ENCODE assay signal across 8 cellular contexts in the genomic region with DNA sequence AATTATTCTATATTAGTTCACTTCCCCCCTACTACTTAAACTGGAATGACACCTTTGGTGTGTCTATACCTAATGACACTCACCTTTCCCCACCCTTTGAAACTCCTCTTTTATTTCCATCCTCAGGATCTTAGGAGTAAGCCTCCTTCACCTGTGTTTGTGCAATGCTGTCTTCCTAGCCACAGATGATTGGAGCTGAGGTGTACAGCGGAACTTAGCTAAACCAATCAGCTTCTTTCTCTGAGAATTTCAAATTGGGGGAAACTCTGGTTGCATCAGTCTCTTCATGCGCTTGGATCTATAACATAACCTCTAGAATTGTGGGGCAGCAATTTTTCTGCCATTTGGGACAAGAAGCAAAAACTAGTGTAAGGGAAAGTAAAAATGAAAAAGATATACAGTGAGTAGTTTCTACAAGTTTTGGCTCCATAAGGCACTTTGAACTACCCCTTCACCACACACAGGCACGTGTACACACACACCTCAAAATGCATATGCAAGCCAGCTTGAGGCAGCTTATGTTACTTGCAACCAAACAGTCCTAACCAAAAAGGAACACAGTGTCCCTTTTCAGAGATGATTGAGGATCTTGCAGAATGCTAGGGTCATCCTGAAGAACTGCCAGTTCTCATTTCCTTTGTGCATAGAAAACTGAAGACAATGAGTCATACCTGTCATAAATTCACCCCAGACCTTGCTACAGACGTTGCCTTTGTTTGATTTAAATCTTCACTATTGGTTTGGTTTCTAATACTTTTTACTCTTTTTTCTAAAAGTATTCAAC. TPM values are rescaled to one million over a fixed set of nuclear protein-coding genes. Genes with fewer than 3 reads are reported as not detected.
DNase-seq lines count a peak whose midpoint lies in the region; ATAC-seq lines count a peak whose summit lies in the region.

No MANE protein-coding gene starts in this region.

- H2BK12ac ChIP-seq in mesenchymal stem cell (ENCODE audit: low read length in 2 of 2), result no peak overlapping the region
- no peak overlapping the region for H2BK12ac ChIP-seq in neuronal stem cell (ENCODE audit: low read length)

- H3K4me3 ChIP-seq in mesenchymal stem cell (ENCODE audit: insufficient read depth in 1 of 2, low read depth in 1 of 2, low read length in 2 of 2) (no peak overlapping the region), neuronal stem cell (ENCODE audit: low read length in 2 of 2) (no peak overlapping the region)

- H3K18ac ChIP-seq in mesenchymal stem cell (ENCODE audit: low read depth in 1 of 2, low read length in 2 of 2) (no peak overlapping the region), neuronal stem cell (ENCODE audit: low read length) (no peak overlapping the region)

- no peak overlapping the region for H3K23ac ChIP-seq in mesenchymal stem cell (ENCODE audit: low read length in 2 of 2)
- no peak overlapping the region for H3K23ac ChIP-seq in neuronal stem cell (ENCODE audit: low read depth, low read length, poor library complexity)

- H2AFZ ChIP-seq in mesenchymal stem cell (ENCODE audit: low read depth, low read length) (no peak overlapping the region), neuronal stem cell (ENCODE audit: low read length) (no peak overlapping the region)

- H3K14ac ChIP-seq in mesenchymal stem cell (ENCODE audit: low read length in 2 of 2), result no peak overlapping the region
- no peak overlapping the region for H3K14ac ChIP-seq in neuronal stem cell (ENCODE audit: low read length)

- ATAC-seq in GM18858 (IDR thresholded peaks at IDR 0.05; ENCODE audit: unreplicated experiment) (peak; percentile 77), HG02938 (IDR thresholded peaks at IDR 0.05; ENCODE audit: unreplicated experiment) (peak; percentile 85), GM19035 (IDR thresholded peaks at IDR 0.05; ENCODE audit: unreplicated experiment) (no peak)

- H2BK120ac ChIP-seq in mesenchymal stem cell (ENCODE audit: low read depth, low read length) (no peak overlapping the region), neuronal stem cell (ENCODE audit: low read depth, low read length) (no peak overlapping the region)

- H3K27me3 ChIP-seq in mesenchymal stem cell (ENCODE audit: control insufficient read depth in 1 of 2, insufficient read depth in 1 of 2, low read length in 2 of 2) (no peaks in the 10 kb centered on the region), neuronal stem cell (ENCODE audit: control insufficient read depth in 3 of 3, insufficient read depth in 3 of 3, low read depth in 1 of 3, low read length in 3 of 3) (no peaks in the 10 kb centered on the region)

- H4K91ac ChIP-seq in mesenchymal stem cell (ENCODE audit: low read length) (no peak overlapping the region), neuronal stem cell (ENCODE audit: low read depth, low read length, poor library complexity) (no peak overlapping the region)

- 40% methylated on average over 3 of the region's 4 CpGs for WGBS in mesenchymal stem cell
- no CpG with 5 or more reads among the region's 4 CpGs for WGBS in neuronal stem cell (ENCODE audit: extremely low coverage in 2 of 2, insufficient read length in 2 of 2, insufficient replicate concordance in 1 of 2), 2 donors

- H3K9me3 ChIP-seq in mesenchymal stem cell (ENCODE audit: control insufficient read depth, low read length) (peaks cover 6% of the 10 kb centered on the region), neuronal stem cell (replicated peaks in 1 of 2; ENCODE audit: control insufficient read depth in 2 of 2, insufficient read depth in 1 of 2, low read depth in 1 of 2, low read length in 2 of 2) (peaks cover 3 to 7% of the 10 kb centered on the region in 2 donors)

- H3K4me1 ChIP-seq in mesenchymal stem cell (ENCODE audit: control insufficient read depth, insufficient read depth, low read depth, low read length), result no peaks in the 10 kb centered on the region
- peaks cover 0 to 5% of the 10 kb centered on the region in 2 donors for H3K4me1 ChIP-seq in neuronal stem cell (ENCODE audit: control insufficient read depth in 2 of 2, insufficient read depth in 1 of 2, low read depth in 1 of 2, low read length in 2 of 2)

- H2BK15ac ChIP-seq in mesenchymal stem cell (ENCODE audit: low read depth, poor library complexity, severe bottlenecking), result no peak overlapping the region
- no peak overlapping the region for H2BK15ac ChIP-seq in neuronal stem cell (ENCODE audit: low read length)

- H3K79me1 ChIP-seq in mesenchymal stem cell (replicated peaks; ENCODE audit: low read length, poor library complexity, severe bottlenecking), result no peaks in the 10 kb centered on the region
- no peaks in the 10 kb centered on the region for H3K79me1 ChIP-seq in neuronal stem cell (ENCODE audit: low read depth, low read length)

- no peak overlapping the region for H2AK5ac ChIP-seq in mesenchymal stem cell (ENCODE audit: low read length, severe bottlenecking)
- no peak overlapping the region for H2AK5ac ChIP-seq in neuronal stem cell (ENCODE audit: low read depth, low read length)

- no peak overlapping the region for H4K8ac ChIP-seq in mesenchymal stem cell (ENCODE audit: low read length)
- no peak overlapping the region for H4K8ac ChIP-seq in neuronal stem cell (ENCODE audit: low read depth, low read length)

- H2BK5ac ChIP-seq in mesenchymal stem cell (ENCODE audit: low read depth, low read length, poor library complexity, severe bottlenecking), result no peak overlapping the region
- no peak overlapping the region for H2BK5ac ChIP-seq in neuronal stem cell (ENCODE audit: low read length)

- H3K4ac ChIP-seq in mesenchymal stem cell (ENCODE audit: low read depth in 1 of 2, low read length in 2 of 2), result no peak overlapping the region
- no peak overlapping the region for H3K4ac ChIP-seq in neuronal stem cell (ENCODE audit: low read length)

- H3K9ac ChIP-seq in mesenchymal stem cell (ENCODE audit: low read length) (no peak overlapping the region), neuronal stem cell (ENCODE audit: low read depth, low read length, poor library complexity) (no peak overlapping the region)

- H3K4me2 ChIP-seq in mesenchymal stem cell (ENCODE audit: low read length, poor library complexity, severe bottlenecking) (no peak overlapping the region), neuronal stem cell (ENCODE audit: insufficient read depth, low read length, poor library complexity, severe bottlenecking) (no peak overlapping the region)

- H3K27ac ChIP-seq in mesenchymal stem cell (ENCODE audit: low read length, poor library complexity, severe bottlenecking), result no peak overlapping the region
- H3K27ac ChIP-seq in neuronal stem cell (replicated peaks; ENCODE audit: low read length), result no peak overlapping the region

- no peaks in the 10 kb centered on the region for H3K36me3 ChIP-seq in mesenchymal stem cell (ENCODE audit: control insufficient read depth in 1 of 2, insufficient read depth in 2 of 2, low read depth in 1 of 2, low read length in 2 of 2)
- no peaks in the 10 kb centered on the region for H3K36me3 ChIP-seq in neuronal stem cell (replicated peaks in 1 of 2; ENCODE audit: control insufficient read depth in 2 of 2, insufficient read depth in 2 of 2, low read length in 2 of 2)

- in situ Hi-C loops in SK-MEL-5 (cut with HindIII; ENCODE audit: low pct_unique_long_range_greater_than_20kb, low sequenced_read_pairs), result no loop called here

- DNase-seq in SK-MEL-5 (ENCODE audit: low read depth, low spot score), result peak; percentile 86
- DNase-seq in mesenchymal stem cell, result peak; percentile 58
- no peak for DNase-seq in NCI-H446 treated with DMSO at 0.1 percent for 48 hours (lab: John Stamatoyannopoulos, UW)
- DNase-seq in DMS153 (lab: John Stamatoyannopoulos, UW), result no peak
- DNase-seq in neuronal stem cell (ENCODE audit: low spot score), result no peak

RNA-seq across cellular contexts. Expression of a gene that starts 36.0 kb away (rescaled TPM):
- total RNA-seq in SK-MEL-5 (2014; rRNA removed; shearing (Covaris generic)), result 28.6 and 30.0 TPM in 2 replicates
- polyA plus RNA-seq in SK-MEL-5 (2015; cell fraction: cytosol; rRNA removed), result 80.0 and 103 TPM in 2 replicates
- polyA plus RNA-seq in SK-MEL-5 (2015; cell fraction: nucleus; rRNA removed), result 27.7 and 30.2 TPM in 2 replicates
- 5.9 TPM for polyA plus RNA-seq in mesenchymal stem cell (2013, experiment 1 of 2)
- polyA plus RNA-seq in mesenchymal stem cell (2013, experiment 2 of 2), result 5.9 TPM
- polyA plus RNA-seq in neuronal stem cell (2013, experiment 1 of 2), result 53.5 TPM
- polyA plus RNA-seq in neuronal stem cell (2013, experiment 2 of 2), result 54.7 TPM

Comparison
In these comparisons a context has a peak if more than half of its experiments do, and no peak if none do; other contexts are left out.
1. DNase-seq: peak in SK-MEL-5 (single experiment) and mesenchymal stem cell (single experiment); none in NCI-H446 treated with DMSO at 0.1 percent for 48 hours (single experiment), DMS153 (single experiment) and neuronal stem cell (single experiment).